In the genomic region with DNA sequence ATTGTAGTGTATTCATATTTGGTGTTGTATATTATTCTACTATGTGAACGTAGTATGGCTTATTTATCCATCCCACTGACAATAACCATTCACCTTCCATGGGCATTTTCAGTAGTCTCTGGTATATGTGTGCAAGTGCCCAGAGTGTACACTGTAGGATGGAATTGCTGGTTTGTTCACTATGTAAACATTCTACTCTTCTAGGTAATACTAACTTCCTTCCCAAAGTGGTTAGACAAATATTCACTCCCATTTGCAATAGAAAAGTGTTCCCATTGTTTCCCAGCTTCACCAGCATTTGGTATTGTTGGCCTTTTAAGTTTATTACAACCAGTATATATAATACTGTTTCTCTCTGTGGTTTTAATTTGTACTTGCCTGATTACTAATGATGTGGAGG, we compare ENCODE assay signal across 25 cellular contexts.
"Had no signal": no experiment of that assay in that cellular context is flagged by ENCODE, and none has a peak within 500 bp of the region (broad histone marks: within the 10 kb centered on the region; RNA-seq: fewer than 3 reads in every experiment).

No MANE protein-coding gene starts in this region.

- H3K4me1 ChIP-seq: colonic mucosa, esophagus squamous epithelium, foreskin keratinocyte, gastrocnemius medialis, gastroesophageal sphincter had no signal

- H3K27me3 Mint-ChIP-seq: dendritic cell treated with granulocyte-macrophage colony-stimulating factor and Interleukin-4, amounts not matched to agents 40 ng/mL and 50 ng/mL, for 4 days had no signal

- H3K27ac Mint-ChIP-seq: dendritic cell treated with granulocyte-macrophage colony-stimulating factor and Interleukin-4, amounts not matched to agents 40 ng/mL and 50 ng/mL, for 4 days; effector memory CD8-positive, alpha-beta T cell; endodermal cell had no signal

- H3K9me3 ChIP-seq: colonic mucosa, esophagus muscularis mucosa, gastrocnemius medialis had no signal

- H3K9me3 Mint-ChIP-seq: dendritic cell treated with granulocyte-macrophage colony-stimulating factor and Interleukin-4, amounts not matched to agents 40 ng/mL and 50 ng/mL, for 4 days; effector memory CD8-positive, alpha-beta T cell; endodermal cell had no signal

- DNase-seq: colonic mucosa; cortex of kidney; dermis blood vessel endothelial cell; dorsolateral prefrontal cortex; effector CD4-positive, alpha-beta T cell; effector CD8-positive, alpha-beta T cell; effector memory CD4-positive, alpha-beta T cell; effector memory CD8-positive, alpha-beta T cell; endodermal cell; erythroblast; esophagus squamous epithelium; foreskin fibroblast; foreskin keratinocyte; foreskin melanocyte; gastrocnemius medialis; glutamatergic neuron; head of caudate nucleus; heart left ventricle; heart right ventricle had no signal

- H3K4me3 ChIP-seq: colonic mucosa, coronary artery, dorsolateral prefrontal cortex, esophagus muscularis mucosa, esophagus squamous epithelium, gastrocnemius medialis, gastroesophageal sphincter, heart left ventricle, heart right ventricle had no signal

- ATAC-seq: effector memory CD8-positive, alpha-beta T cell; esophagus mucosa; foreskin keratinocyte; gastrocnemius medialis; gastroesophageal sphincter; heart left ventricle; heart right ventricle had no signal

- H3K4me3 Mint-ChIP-seq: dendritic cell treated with granulocyte-macrophage colony-stimulating factor and Interleukin-4, amounts not matched to agents 40 ng/mL and 50 ng/mL, for 4 days; effector memory CD8-positive, alpha-beta T cell; endodermal cell had no signal

- H3K27ac ChIP-seq: colonic mucosa, coronary artery, dorsolateral prefrontal cortex, epithelial cell of prostate, esophagus muscularis mucosa, esophagus squamous epithelium, foreskin keratinocyte, gastrocnemius medialis, gastroesophageal sphincter, heart left ventricle, heart right ventricle had no signal

- H3K4me1 Mint-ChIP-seq: endodermal cell had no signal

- H3K36me3 ChIP-seq: colonic mucosa, esophagus muscularis mucosa, esophagus squamous epithelium, gastrocnemius medialis, gastroesophageal sphincter, heart left ventricle, heart right ventricle had no signal

- H3K27me3 ChIP-seq: colonic mucosa, esophagus muscularis mucosa, esophagus squamous epithelium, foreskin keratinocyte, gastrocnemius medialis, gastroesophageal sphincter, heart left ventricle, heart right ventricle had no signal
